ENCODE assay signal across 24 cellular contexts in the genomic region with DNA sequence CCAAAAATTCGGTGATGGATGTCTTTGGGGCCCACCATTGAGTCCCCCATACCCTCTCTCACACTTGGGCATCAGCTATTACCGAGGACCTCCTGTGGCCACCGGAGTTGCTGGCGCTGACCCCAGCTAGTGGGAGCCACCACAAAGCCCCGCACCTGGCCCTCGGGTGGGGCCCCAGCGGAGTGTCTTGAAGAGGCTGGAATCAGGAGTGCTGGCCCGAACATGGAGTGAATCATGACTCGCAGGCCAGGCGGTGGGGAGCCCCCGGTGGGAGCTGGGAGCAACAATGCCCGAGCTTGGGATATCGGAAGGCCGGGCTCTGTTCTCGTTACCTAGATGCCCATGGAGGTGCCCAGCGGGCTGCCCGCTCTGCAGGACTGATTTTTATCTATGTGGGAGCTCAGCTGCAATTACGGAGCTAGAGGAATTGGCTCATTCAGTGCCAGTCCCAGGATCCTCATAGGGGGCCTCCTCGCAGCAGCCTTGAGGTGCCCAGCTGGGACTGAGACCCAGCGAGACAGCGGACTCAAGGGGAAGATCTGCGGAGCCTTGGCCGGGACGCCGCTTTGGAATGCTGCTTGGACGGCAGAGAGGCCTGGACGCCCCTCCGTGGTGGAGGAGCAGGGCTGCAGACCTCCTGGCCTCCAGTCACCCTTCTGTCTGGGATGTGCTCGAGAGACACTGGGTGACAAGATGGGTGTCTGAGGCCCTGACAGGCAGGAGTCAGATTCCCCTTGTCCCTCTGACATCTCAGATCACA.
A peak's percentile ranks its signal among the peaks of the same experiment; 100 is the strongest.
DNase-seq lines count a peak whose midpoint lies in the region; ATAC-seq and TF ChIP-seq lines count a peak whose summit lies in the region.
"Had no signal": no experiment of that assay in that cellular context is flagged by ENCODE, and none has a peak within 500 bp of the region (broad histone marks: within the 10 kb centered on the region; RNA-seq: fewer than 3 reads in every experiment).

No MANE protein-coding gene starts in this region.

- H3K27ac ChIP-seq in WERI-Rb-1, result peak overlapping the region; percentile 42
- H3K27ac ChIP-seq: SK-N-MC had no signal

- TF ChIP-seq POLR2A in GM18951 (IDR thresholded peaks at IDR 0.05; ENCODE audit: extremely low read depth, insufficient read depth, insufficient read length), result peak; percentile 32

- in situ Hi-C loops in GM18951 (cut with MboI; ENCODE audit: low sequenced_read_pairs, unreplicated experiment), result no loop called here

- H3K36me3 Mint-ChIP-seq in progenitor cell of endocrine pancreas (ENCODE audit: insufficient read depth), result no peaks in the 10 kb centered on the region

- H3K4me3 ChIP-seq in WERI-Rb-1 (ENCODE audit: low read depth, low read length) (no peak overlapping the region), kidney epithelial cell (ENCODE audit: low read depth, low read length) (no peak overlapping the region)
- H3K4me3 ChIP-seq: adrenal gland, esophagus squamous epithelium, lung, SK-N-MC, tibial artery had no signal

- no peaks in the 10 kb centered on the region for H3K9me3 Mint-ChIP-seq in progenitor cell of endocrine pancreas (ENCODE audit: low read depth)
- H3K9me3 Mint-ChIP-seq: activated T-cell treated with anti-CD3 and anti-CD28 coated beads, Interleukin-2, amount 50 U/mL, for 4 hours; stimulated activated naive CD8-positive, alpha-beta T cell treated with anti-CD3 and anti-CD28 coated beads, Interleukin-15, amount 100 ng/mL, for 72 hours; T-helper 1 cell treated with Interleukin-12 subunit alpha and Interleukin-12 subunit beta and Interleukin-4 antibody, amounts not matched to agents 30 μg/mL and 1 μg/mL, for 36 hours had no signal

- H3K27ac Mint-ChIP-seq in progenitor cell of endocrine pancreas, result peak overlapping the region; percentile 81
- H3K27ac Mint-ChIP-seq: T-helper 1 cell treated with Interleukin-12 subunit alpha and Interleukin-12 subunit beta and Interleukin-4 antibody, amounts not matched to agents 30 μg/mL and 1 μg/mL, for 36 hours had no signal

- no peaks in the 10 kb centered on the region for H3K4me1 Mint-ChIP-seq in progenitor cell of endocrine pancreas (ENCODE audit: low read depth)
- H3K4me1 Mint-ChIP-seq: CD14-positive monocyte; stimulated activated naive CD8-positive, alpha-beta T cell treated with anti-CD3 and anti-CD28 coated beads, Interleukin-15, amount 100 ng/mL, for 72 hours had no signal

- H3K27me3 Mint-ChIP-seq in progenitor cell of endocrine pancreas, result no peaks in the 10 kb centered on the region
- H3K27me3 Mint-ChIP-seq: stimulated activated naive CD8-positive, alpha-beta T cell treated with anti-CD3 and anti-CD28 coated beads, Interleukin-15, amount 100 ng/mL, for 72 hours had no signal

- H3K9me3 ChIP-seq in WERI-Rb-1 (ENCODE audit: severe bottlenecking), result no peaks in the 10 kb centered on the region
- H3K9me3 ChIP-seq: adrenal gland, esophagus squamous epithelium, tibial artery had no signal

- no peaks in the 10 kb centered on the region for H3K27me3 ChIP-seq in WERI-Rb-1 (ENCODE audit: insufficient read depth, low read depth, severe bottlenecking)
- H3K27me3 ChIP-seq in kidney epithelial cell (ENCODE audit: control insufficient read depth, insufficient read depth, low read length), result no peaks in the 10 kb centered on the region
- H3K27me3 ChIP-seq: adrenal gland, esophagus squamous epithelium, tibial artery had no signal

- H3K36me3 ChIP-seq in WERI-Rb-1 (peaks cover 23% of the 10 kb centered on the region), kidney epithelial cell (ENCODE audit: control insufficient read depth, insufficient read depth, low read length) (peaks cover 1% of the 10 kb centered on the region)

- no peak for DNase-seq in WERI-Rb-1
- no peak for DNase-seq in kidney epithelial cell (ENCODE audit: low read depth)
- no peak for DNase-seq in progenitor cell of endocrine pancreas (ENCODE audit: low spot score, unreplicated experiment)
- no peak for DNase-seq in NCI-H510A (lab: John Stamatoyannopoulos, UW)
- DNase-seq in left lobe of liver (ENCODE audit: low spot score), result no peak
- no peak for DNase-seq in NOMO-1 (lab: John Stamatoyannopoulos, UW; ENCODE audit: unreplicated experiment in 2 of 2)
- DNase-seq in SK-N-DZ (ENCODE audit: low spot score), result no peak
- DNase-seq: activated CD4-positive, alpha-beta T cell treated with anti-CD3 and anti-CD28 coated beads for 48 hours; activated naive CD4-positive, alpha-beta T cell treated with Interleukin-2 at 50 U/mL for 16 hours; activated T-cell treated with anti-CD3 and anti-CD28 coated beads, Interleukin-2, amount 50 U/mL, for 4 hours; adrenal gland; effector memory CD4-positive, alpha-beta T cell; esophagus squamous epithelium; Karpas-422; NCI-H146; NCI-H526; stimulated activated CD4-positive, alpha-beta T cell treated with anti-CD3 and anti-CD28 coated beads, Interleukin-12 subunit alpha, Interleukin-12 subunit beta, amount 100 ng/mL, for 4 hours; stimulated activated naive CD8-positive, alpha-beta T cell treated with anti-CD3 and anti-CD28 coated beads, Interleukin-15, amount 100 ng/mL, for 72 hours; tibial artery had no signal

- ATAC-seq in left lobe of liver, result no peak
- ATAC-seq: activated T-cell treated with anti-CD3 and anti-CD28 coated beads, Interleukin-2, amount 50 U/mL, for 4 hours; stimulated activated naive CD8-positive, alpha-beta T cell treated with anti-CD3 and anti-CD28 coated beads, Interleukin-15, amount 100 ng/mL, for 72 hours had no signal

- no peak overlapping the region for H3K4me3 Mint-ChIP-seq in progenitor cell of endocrine pancreas (ENCODE audit: low read depth)
- H3K4me3 Mint-ChIP-seq: activated T-cell treated with anti-CD3 and anti-CD28 coated beads, Interleukin-2, amount 50 U/mL, for 4 hours; CD14-positive monocyte; stimulated activated naive CD8-positive, alpha-beta T cell treated with anti-CD3 and anti-CD28 coated beads, Interleukin-15, amount 100 ng/mL, for 72 hours; T-helper 1 cell treated with Interleukin-12 subunit alpha and Interleukin-12 subunit beta and Interleukin-4 antibody, amounts not matched to agents 30 μg/mL and 1 μg/mL, for 36 hours had no signal

- TF ChIP-seq CTCF in WERI-Rb-1 (IDR thresholded peaks at IDR 0.05; ENCODE audit: low read depth, low read length) (peak; percentile 31; the same call in 1 of the 2 replicates), kidney epithelial cell (IDR thresholded peaks at IDR 0.05; ENCODE audit: insufficient read depth, low read length, poor library complexity, severe bottlenecking) (peak; percentile 45), progenitor cell of endocrine pancreas (IDR thresholded peaks at IDR 0.05; ENCODE audit: unreplicated experiment) (no peak)
